Comparison of ENCODE assay signal across 30 cellular contexts in the genomic region with DNA sequence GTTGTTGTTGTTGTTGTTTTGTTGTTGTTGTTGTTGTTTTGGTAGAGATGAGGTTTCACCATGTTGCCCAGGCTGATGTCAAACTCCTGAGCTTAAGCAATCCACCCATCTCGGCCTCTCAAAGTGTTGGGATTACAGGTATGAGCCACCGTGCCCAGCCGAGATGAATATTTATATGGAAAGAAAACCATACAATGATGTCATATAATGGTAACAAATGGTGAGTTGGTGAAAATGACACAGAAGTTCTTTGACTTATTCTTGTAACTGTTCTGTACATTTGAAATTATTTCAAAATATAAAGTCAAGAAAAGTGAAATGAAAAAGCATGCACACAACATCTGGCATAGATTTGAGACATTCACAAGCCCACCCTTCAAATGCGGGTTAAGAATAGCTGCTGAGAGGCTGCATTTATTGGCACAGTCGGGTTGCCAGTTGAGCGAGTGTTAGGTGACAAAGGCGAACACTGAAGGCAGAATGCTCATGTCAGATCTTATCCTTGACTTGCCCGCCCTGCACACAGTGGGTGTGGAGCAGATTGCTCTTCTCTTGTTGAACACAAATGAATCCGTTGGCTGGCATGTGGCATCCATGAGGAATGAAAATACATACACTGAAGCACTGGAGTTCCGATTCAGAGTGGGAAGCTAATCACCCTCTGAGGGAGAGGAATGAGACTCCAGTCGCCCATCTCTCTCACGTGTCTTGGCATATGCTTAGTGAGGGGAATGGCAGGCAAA. TPM values are rescaled to one million over a fixed set of nuclear protein-coding genes. Genes with fewer than 3 reads are reported as not detected.
"Had no signal": no experiment of that assay in that cellular context is flagged by ENCODE, and none has a peak within 500 bp of the region (broad histone marks: within the 10 kb centered on the region; RNA-seq: fewer than 3 reads in every experiment).

No MANE protein-coding gene starts in this region.

- H3K4me2 ChIP-seq: hepatocyte had no signal

- H3K36me3 ChIP-seq: breast epithelium, left lung, thoracic aorta, vagina had no signal

- H3K9me3 ChIP-seq: breast epithelium, left lung, thoracic aorta, vagina had no signal

- H3K27ac ChIP-seq: breast epithelium, foreskin keratinocyte, hepatocyte, left lung, thoracic aorta, vagina had no signal

- H3K79me2 ChIP-seq: hepatocyte had no signal

- ATAC-seq: activated CD4-positive, alpha-beta T cell treated with anti-CD3 and anti-CD28 coated beads for 36 hours; activated T-cell treated with anti-CD3 and anti-CD28 coated beads, Interleukin-2, amount 50 U/mL, for 4 hours; foreskin keratinocyte; left lung; stimulated activated naive B cell treated with anti-CD40 and anti-IgM and Interleukin-4, amounts not matched to agents 10 μg/mL and 1 μg/mL and 100 μg/mL, for 72 hours; WTC11 had no signal

- H3K27me3 ChIP-seq: hepatocyte, vagina had no signal

- H3K4me3 ChIP-seq: breast epithelium, hepatocyte, left lung, lung, thoracic aorta, vagina had no signal

- H3K4me1 ChIP-seq: breast epithelium, left lung, vagina had no signal

- H2AFZ ChIP-seq: hepatocyte had no signal

- DNase-seq: activated CD4-positive, alpha-beta T cell treated with anti-CD3 and anti-CD28 coated beads for 36 hours; activated CD4-positive, alpha-beta T cell treated with anti-CD3 and anti-CD28 coated beads, Interleukin-2, amount 50 U/mL, for 4 hours; activated CD8-positive, alpha-beta memory T cell treated with anti-CD3 and anti-CD28 coated beads, Interleukin-2, amount 50 U/mL, for 48 hours; activated naive CD4-positive, alpha-beta T cell; activated naive CD8-positive, alpha-beta T cell treated with anti-CD3 and anti-CD28 coated beads for 36 hours; activated T-cell treated with anti-CD3 and anti-CD28 coated beads, Interleukin-2, amount 50 U/mL, for 4 hours; cortex of kidney; foreskin keratinocyte; immature natural killer cell; left lung; naive B cell; retina; stimulated activated CD4-positive, alpha-beta T cell treated with anti-CD3 and anti-CD28 coated beads, Interleukin-2, amount 100 ng/mL, for 48 hours; stimulated activated CD8-positive, alpha-beta memory T cell treated with anti-CD3 and anti-CD28 coated beads, Interleukin-4, amount 100 ng/mL, for 48 hours; stimulated activated naive B cell treated with anti-CD40 and anti-IgM and Interleukin-4, amounts not matched to agents 10 μg/mL and 1 μg/mL and 100 μg/mL, for 72 hours; T-helper 9 cell had no signal

RNA-seq across cellular contexts. Expression of a gene that starts 19.7 kb away (rescaled TPM):
- total RNA-seq: activated CD4-positive, alpha-beta T cell treated with anti-CD3 and anti-CD28 coated beads for 36 hours; activated CD8-positive, alpha-beta memory T cell treated with anti-CD3 and anti-CD28 coated beads for 36 hours; activated naive CD8-positive, alpha-beta T cell treated with anti-CD3 and anti-CD28 coated beads for 36 hours; activated T-cell treated with anti-CD3 and anti-CD28 coated beads, Interleukin-2, amount 50 U/mL, for 4 hours; activated T-helper 2 cell treated with anti-CD3 and anti-CD28 coated beads, Interferon-gamma antibody, Interleukin-2, Interleukin-4, amounts not matched to agents 10 μg/mL and 5 μg/mL and 100 μg/mL, durations not matched to agents 14 hours and 24 hours and 36 hours; foreskin keratinocyte; glomerular endothelial cell; hepatocyte; kidney epithelial cell; left lung; mesenteric fat pad; mucosa of gallbladder; omental fat pad; posterior vena cava; thoracic aorta had no signal
- polyA plus RNA-seq: foreskin keratinocyte, hepatocyte, immature natural killer cell, lung had no signal
